Comparison of ENCODE assay signal across 23 cellular contexts in the genomic region with DNA sequence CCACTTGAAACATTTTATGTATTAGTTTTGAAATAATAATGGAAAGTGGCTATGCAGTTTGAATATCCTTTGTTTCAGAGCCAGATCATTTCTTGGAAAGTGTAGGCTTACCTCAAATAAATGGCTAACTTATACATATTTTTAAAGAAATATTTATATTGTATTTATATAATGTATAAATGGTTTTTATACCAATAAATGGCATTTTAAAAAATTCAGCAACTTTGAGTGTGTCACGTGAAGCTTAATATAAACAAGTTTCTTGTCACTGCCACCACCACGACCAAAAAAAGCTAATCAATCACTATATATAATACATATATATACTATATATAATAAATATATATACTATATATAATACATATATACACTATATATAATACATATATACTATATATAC. TPM values are rescaled to one million over a fixed set of nuclear protein-coding genes. Genes with fewer than 3 reads are reported as not detected.
A peak's percentile ranks its signal among the peaks of the same experiment; 100 is the strongest.
DNase-seq lines count a peak whose midpoint lies in the region; ATAC-seq and TF ChIP-seq lines count a peak whose summit lies in the region.
"Had no signal": no experiment of that assay in that cellular context is flagged by ENCODE, and none has a peak within 500 bp of the region (broad histone marks: within the 10 kb centered on the region; RNA-seq: fewer than 3 reads in every experiment).

No MANE protein-coding gene starts in this region.

- H3K9me2 ChIP-seq in PC-9 (ENCODE audit: insufficient read depth), result no peaks in the 10 kb centered on the region

- TF ChIP-seq CTCF in PC-9 (conservative IDR thresholded peaks at IDR 0.05) (no peak), foreskin keratinocyte (conservative IDR thresholded peaks at IDR 0.05) (no peak)

- BruUV-seq in PC-9 (replicated peaks; lab: Mats Ljungman, UMichigan), result no TSS peak

- peaks cover 17% of the 10 kb centered on the region for H3K4me1 Mint-ChIP-seq in activated naive CD8-positive, alpha-beta T cell treated with anti-CD3 and anti-CD28 coated beads, Interleukin-2, amount 50 U/mL, for 24 hours

- no peaks in the 10 kb centered on the region for H3K36me3 Mint-ChIP-seq in activated naive CD8-positive, alpha-beta T cell treated with anti-CD3 and anti-CD28 coated beads, Interleukin-2, amount 50 U/mL, for 24 hours (ENCODE audit: low read depth)
- H3K36me3 Mint-ChIP-seq: CD14-positive monocyte; CD8-positive, alpha-beta memory T cell had no signal

- H2AFZ ChIP-seq in PC-9, result no peak overlapping the region

- peak overlapping the region; percentile 30; the same call in 1 of the 2 replicates for H3K27ac ChIP-seq in PC-9
- H3K27ac ChIP-seq in foreskin keratinocyte, result peak overlapping the region; percentile 25
- H3K27ac ChIP-seq: HL-60, Peyer's patch had no signal

- no peaks in the 10 kb centered on the region; the same call in 1 of the 2 replicates for H3K9me3 ChIP-seq in PC-9 (ENCODE audit: insufficient read depth, low read depth)
- H3K9me3 ChIP-seq: BE2C, Peyer's patch had no signal

- H3K9me3 Mint-ChIP-seq in activated naive CD8-positive, alpha-beta T cell treated with anti-CD3 and anti-CD28 coated beads, Interleukin-2, amount 50 U/mL, for 24 hours, result no peaks in the 10 kb centered on the region

- peak overlapping the region; percentile 55 for H3K4me2 ChIP-seq in PC-9

- POLR2A ChIA-PET in PC-9 (lab: Charles Lee; ENCODE audit: unreplicated experiment), result interaction anchor here (0.6 to 0.7 kb wide), 2 partner anchors 541 to 648 kb away, joined by 3 to 4 read pairs; no protein-coding TSS in a partner anchor

- CTCF ChIA-PET in PC-9 (lab: Charles Lee), result interaction anchor here (0.5 to 2.4 kb wide), 4 partner anchors 55 to 324 kb away, joined by 3 to 17 read pairs (median 4); no protein-coding TSS in a partner anchor

- H3K27me3 Mint-ChIP-seq in activated naive CD8-positive, alpha-beta T cell treated with anti-CD3 and anti-CD28 coated beads, Interleukin-2, amount 50 U/mL, for 24 hours, result peaks cover 37% of the 10 kb centered on the region

- no peaks in the 10 kb centered on the region for H4K20me1 ChIP-seq in PC-9 (ENCODE audit: insufficient read depth)

- H3K4me3 Mint-ChIP-seq in activated naive CD8-positive, alpha-beta T cell treated with anti-CD3 and anti-CD28 coated beads, Interleukin-2, amount 50 U/mL, for 24 hours, result no peak overlapping the region

- no peaks in the 10 kb centered on the region for H3K27me3 ChIP-seq in PC-9 (ENCODE audit: insufficient read depth, low read depth)
- H3K27me3 ChIP-seq in foreskin keratinocyte, result no peaks in the 10 kb centered on the region
- H3K27me3 ChIP-seq: Peyer's patch had no signal

- H3F3A ChIP-seq in PC-9 (ENCODE audit: insufficient read depth, low read depth), result peaks cover 14% of the 10 kb centered on the region; the same call in 1 of the 2 replicates

- ATAC-seq in foreskin keratinocyte, result no peak
- no peak for ATAC-seq in activated naive CD8-positive, alpha-beta T cell treated with anti-CD3 and anti-CD28 coated beads, Interleukin-2, amount 50 U/mL, for 24 hours

- no peak overlapping the region for H3K4me3 ChIP-seq in PC-9
- H3K4me3 ChIP-seq: Peyer's patch had no signal

- no peak overlapping the region for H3K27ac Mint-ChIP-seq in activated naive CD8-positive, alpha-beta T cell treated with anti-CD3 and anti-CD28 coated beads, Interleukin-2, amount 50 U/mL, for 24 hours

- H3K36me3 ChIP-seq in PC-9 (ENCODE audit: low read depth), result no peaks in the 10 kb centered on the region
- H3K36me3 ChIP-seq: BE2C, Peyer's patch had no signal

- H3K79me2 ChIP-seq in PC-9 (ENCODE audit: low read depth), result no peaks in the 10 kb centered on the region

- intact Hi-C loops in PC-9 (cut with micrococcal nuclease; ENCODE audit: unreplicated experiment), result loop anchor here (1.0 to 5.0 kb wide), 3 partner anchors 64 to 281 kb away; a partner anchor contains a TSS

- DNase-seq in ELR (ENCODE audit: low read depth) (peak; percentile 66), PC-9 (no peak), foreskin keratinocyte (no peak), NCI-H2196 (lab: John Stamatoyannopoulos, UW; ENCODE audit: unreplicated experiment) (no peak), NCI-H2171 treated with DMSO at 0.1 percent for 48 hours (lab: John Stamatoyannopoulos, UW) (no peak)
- DNase-seq in activated naive CD8-positive, alpha-beta T cell treated with anti-CD3 and anti-CD28 coated beads, Interleukin-2, amount 50 U/mL, for 24 hours, result no peak
- DNase-seq in stimulated activated naive CD4-positive, alpha-beta T cell treated with Interleukin-2 at 50 U/mL for 16 hours (lab: John Stamatoyannopoulos, UW), result no peak
- DNase-seq: BE2C; CD8-positive, alpha-beta memory T cell; DMS 273 treated with DMSO at 0.1 percent for 48 hours; DMS79 treated with DMSO at 0.1 percent for 48 hours; Kasumi-1; NCI-H1105; NCI-H146; NCI-H1930; NCI-H2107; NCI-H446 treated with DMSO at 0.1 percent for 48 hours; NCI-H82; Peyer's patch; SIG-M5 had no signal

- H3K4me1 ChIP-seq in PC-9 (replicated peaks; ENCODE audit: insufficient read depth) (peaks cover 44% of the 10 kb centered on the region), foreskin keratinocyte (peaks cover 6% of the 10 kb centered on the region)
- H3K4me1 ChIP-seq: BE2C had no signal

RNA-seq across cellular contexts. Expression of a gene that starts 4.8 kb away (rescaled TPM):
- total RNA-seq in PC-9 (2021) (1.4 and 1.7 TPM in 2 replicates), foreskin keratinocyte (0.28 TPM in 1 of 2 replicates, not detected in the other)
- 0.07 TPM in 1 of 2 replicates, not detected in the other for polyA plus RNA-seq in foreskin keratinocyte
- total RNA-seq: A673 had no signal
- polyA plus RNA-seq: CD8-positive, alpha-beta memory T cell had no signal
